In genomic region chr5:175836741-175837729, GRCh38 we compare ENCODE assay signal across 20 cellular contexts. TPM values are rescaled to one million over a fixed set of nuclear protein-coding genes. Genes with fewer than 3 reads are reported as not detected.
DNase-seq lines count a peak whose midpoint lies in the region.
"Had no signal": no experiment of that assay in that cellular context is flagged by ENCODE, and none has a peak within 500 bp of the region (broad histone marks: within the 10 kb centered on the region; RNA-seq: fewer than 3 reads in every experiment).

No MANE protein-coding gene starts in this region.

- WGBS in mesenchymal stem cell = 45% methylated on average over 10 of the region's 12 CpGs

- no peak overlapping the region for H2BK5ac ChIP-seq in mesenchymal stem cell (ENCODE audit: low read depth, low read length, poor library complexity, severe bottlenecking)

- H3K18ac ChIP-seq in mesenchymal stem cell (ENCODE audit: low read depth in 1 of 2, low read length in 2 of 2) = no peak overlapping the region

- H3K36me3 ChIP-seq in mesenchymal stem cell (ENCODE audit: control insufficient read depth in 1 of 2, insufficient read depth in 2 of 2, low read depth in 1 of 2, low read length in 2 of 2) = no peaks in the 10 kb centered on the region
- H3K36me3 ChIP-seq: adrenal gland, heart right ventricle, SJCRH30 had no signal

- peaks cover 0 to 35% of the 10 kb centered on the region in 2 experiments for H3K27me3 ChIP-seq in mesenchymal stem cell (ENCODE audit: control insufficient read depth in 1 of 2, insufficient read depth in 1 of 2, low read length in 2 of 2)
- H3K27me3 ChIP-seq: adrenal gland, SJCRH30 had no signal

- no peaks in the 10 kb centered on the region for H3K4me1 ChIP-seq in mesenchymal stem cell (ENCODE audit: control insufficient read depth, insufficient read depth, low read depth, low read length)
- H3K4me1 ChIP-seq: adrenal gland, heart right ventricle, SJCRH30 had no signal

- H2BK12ac ChIP-seq in mesenchymal stem cell (ENCODE audit: low read length in 2 of 2) = no peak overlapping the region

- H2AK5ac ChIP-seq in mesenchymal stem cell (ENCODE audit: low read length, severe bottlenecking) = no peak overlapping the region

- no peak overlapping the region for H2BK120ac ChIP-seq in mesenchymal stem cell (ENCODE audit: low read depth, low read length)

- H3K4me3 ChIP-seq in mesenchymal stem cell (ENCODE audit: insufficient read depth in 1 of 2, low read depth in 1 of 2, low read length in 2 of 2) = no peak overlapping the region
- H3K4me3 ChIP-seq: adrenal gland, heart right ventricle, SJCRH30 had no signal

- no peak overlapping the region for H3K4ac ChIP-seq in mesenchymal stem cell (ENCODE audit: low read depth in 1 of 2, low read length in 2 of 2)

- no peak overlapping the region for H3K4me2 ChIP-seq in mesenchymal stem cell (ENCODE audit: low read length, poor library complexity, severe bottlenecking)

- H2BK15ac ChIP-seq in mesenchymal stem cell (ENCODE audit: low read depth, poor library complexity, severe bottlenecking) = no peak overlapping the region

- H4K91ac ChIP-seq in mesenchymal stem cell (ENCODE audit: low read length) = no peak overlapping the region

- H3K79me1 ChIP-seq in mesenchymal stem cell (replicated peaks; ENCODE audit: low read length, poor library complexity, severe bottlenecking) = no peaks in the 10 kb centered on the region

- H3K9ac ChIP-seq in mesenchymal stem cell (ENCODE audit: low read length) = no peak overlapping the region

- no peak overlapping the region for H3K27ac ChIP-seq in mesenchymal stem cell (ENCODE audit: low read length, poor library complexity, severe bottlenecking)
- H3K27ac ChIP-seq: adrenal gland, heart right ventricle, SJCRH30 had no signal

- no peak overlapping the region for H4K8ac ChIP-seq in mesenchymal stem cell (ENCODE audit: low read length)

- H3K9me3 ChIP-seq in mesenchymal stem cell (ENCODE audit: control insufficient read depth, low read length) = no peaks in the 10 kb centered on the region
- H3K9me3 ChIP-seq: adrenal gland had no signal

- no peak overlapping the region for H3K14ac ChIP-seq in mesenchymal stem cell (ENCODE audit: low read length in 2 of 2)

- peak; percentile 39 for DNase-seq in DMS153 (lab: John Stamatoyannopoulos, UW)
- DNase-seq in NCI-H1105 (lab: John Stamatoyannopoulos, UW) = peak; percentile 61
- peak; percentile 95 for DNase-seq in NCI-H345 (lab: John Stamatoyannopoulos, UW)
- peak; percentile 74 for DNase-seq in cerebellar cortex (ENCODE audit: low spot score)
- no peak for DNase-seq in COLO829 (ENCODE audit: low spot score)
- no peak for DNase-seq in kidney glomerular epithelial cell (lab: John Stamatoyannopoulos, UW)
- DNase-seq in mesenchymal stem cell = no peak
- DNase-seq in NCI-H1930 (lab: John Stamatoyannopoulos, UW) = no peak
- DNase-seq: activated CD4-positive, alpha-beta T cell treated with anti-CD3 and anti-CD28 coated beads for 1 hour; activated CD8-positive, alpha-beta memory T cell treated with anti-CD3 and anti-CD28 coated beads, Interleukin-2, amount 10 ng/mL, durations not matched to agents 7 days and 5 days; adrenal gland; effector CD4-positive, alpha-beta T cell; heart right ventricle; mammary epithelial cell; naive thymus-derived CD8-positive, alpha-beta T cell; NCI-H187 treated with DMSO at 0.1 percent for 48 hours; SJCRH30; small intestine; stimulated activated CD4-positive, alpha-beta T cell treated with anti-CD3 and anti-CD28 coated beads, Interleukin-4, amount 100 ng/mL, for 24 hours; T-helper 9 cell had no signal

- H2AFZ ChIP-seq in mesenchymal stem cell (ENCODE audit: low read depth, low read length) = no peak overlapping the region

- H3K23ac ChIP-seq in mesenchymal stem cell (ENCODE audit: low read length in 2 of 2) = no peak overlapping the region

RNA-seq across cellular contexts. Expression of gene CPLX2, which starts 34.3 kb away (rescaled TPM):
- not detected for polyA plus RNA-seq in mesenchymal stem cell (2013, experiment 1 of 2)
- 0.03 TPM for polyA plus RNA-seq in mesenchymal stem cell (2013, experiment 2 of 2)
- polyA plus RNA-seq: mammary epithelial cell; naive thymus-derived CD8-positive, alpha-beta T cell had no signal

Comparison
In these comparisons a context has a peak if more than half of its experiments do, and no peak if none do; other contexts are left out.
1. DNase-seq: peak in DMS153 (single experiment), NCI-H1105 (single experiment), NCI-H345 (single experiment) and cerebellar cortex (single experiment); none in COLO829 (single experiment), kidney glomerular epithelial cell (single experiment), mesenchymal stem cell (single experiment) and NCI-H1930 (0 of 2).